Comparison of ENCODE assay signal across 23 cellular contexts in the genomic region with DNA sequence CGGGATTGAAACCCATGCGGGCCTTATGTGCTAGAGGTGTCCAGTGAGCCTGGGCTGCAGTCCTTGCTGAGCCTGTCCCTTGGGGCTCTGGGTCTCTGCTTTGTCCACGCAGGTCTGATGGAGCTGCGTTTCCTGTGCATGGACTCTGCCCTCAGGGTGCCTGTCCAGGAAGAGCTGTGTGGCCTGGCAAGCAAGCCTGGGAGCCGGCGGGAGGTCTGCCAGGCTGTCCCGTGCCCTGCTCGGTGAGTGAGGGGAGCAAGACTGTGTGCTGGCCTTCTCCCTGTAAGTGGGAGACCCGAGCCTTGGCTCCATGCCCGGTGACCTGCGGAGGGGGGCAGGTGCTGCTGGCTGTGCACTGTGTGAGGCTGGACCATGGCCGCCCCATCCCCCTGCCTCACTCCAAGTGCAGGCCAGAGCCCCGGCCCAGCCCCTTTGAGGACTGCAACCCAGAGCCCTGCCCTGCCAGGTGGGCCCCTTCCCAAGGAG. TPM values are rescaled to one million over a fixed set of nuclear protein-coding genes. Genes with fewer than 3 reads are reported as not detected.
DNase-seq lines count a peak whose midpoint lies in the region; ATAC-seq, FAIRE-seq and TF ChIP-seq lines count a peak whose summit lies in the region.
"Had no signal": no experiment of that assay in that cellular context is flagged by ENCODE, and none has a peak within 500 bp of the region (broad histone marks: within the 10 kb centered on the region; RNA-seq: fewer than 3 reads in every experiment).

No MANE protein-coding gene starts in this region.

- H3K36me3 ChIP-seq in GM23338 (ENCODE audit: insufficient read depth) (no peaks in the 10 kb centered on the region), NT2/D1 (ENCODE audit: insufficient read depth, insufficient read length, low read length) (no peaks in the 10 kb centered on the region), kidney (ENCODE audit: control insufficient read depth in 1 of 2, insufficient read depth in 2 of 2, low read length in 2 of 2) (no peaks in the 10 kb centered on the region), neuronal stem cell (replicated peaks in 1 of 2; ENCODE audit: control insufficient read depth in 2 of 2, insufficient read depth in 2 of 2, low read length in 2 of 2) (no peaks in the 10 kb centered on the region)
- H3K36me3 ChIP-seq: MG63 had no signal

- 0 out of 3 replicates have a peak, but pooled peaks have one; percentile 20 for ATAC-seq in GM23338
- ATAC-seq in activated T-cell treated with anti-CD3 and anti-CD28 coated beads, Interleukin-2, amount 50 U/mL, for 72 hours (replicated peaks in 1 of 2), result no peak
- no peak for ATAC-seq in HG02981 (IDR thresholded peaks at IDR 0.05; ENCODE audit: unreplicated experiment)

- no peaks in the 10 kb centered on the region for H4K20me1 ChIP-seq in GM23338 (replicated peaks; ENCODE audit: insufficient read depth)

- peak overlapping the region; percentile 58 for H2BK15ac ChIP-seq in neuronal stem cell (ENCODE audit: low read length)

- H3K9me3 Mint-ChIP-seq in GM23338, result no peaks in the 10 kb centered on the region
- H3K9me3 Mint-ChIP-seq in activated T-cell treated with anti-CD3 and anti-CD28 coated beads, Interleukin-2, amount 50 U/mL, for 72 hours, result no peaks in the 10 kb centered on the region
- H3K9me3 Mint-ChIP-seq: CD14-positive monocyte had no signal

- intact Hi-C loops in kidney (cut with DNase I), result no loop called here

- H4K91ac ChIP-seq in neuronal stem cell (ENCODE audit: low read depth, low read length, poor library complexity), result no peak overlapping the region

- H2BK5ac ChIP-seq in neuronal stem cell (ENCODE audit: low read length), result no peak overlapping the region

- no peak overlapping the region for H3K4me3 Mint-ChIP-seq in GM23338
- H3K4me3 Mint-ChIP-seq in activated T-cell treated with anti-CD3 and anti-CD28 coated beads, Interleukin-2, amount 50 U/mL, for 72 hours, result no peak overlapping the region
- H3K4me3 Mint-ChIP-seq: CD14-positive monocyte had no signal

- H3K27me3 Mint-ChIP-seq in GM23338 (ENCODE audit: insufficient read depth, low read depth, poor library complexity), result peaks cover 4% of the 10 kb centered on the region
- no peaks in the 10 kb centered on the region for H3K27me3 Mint-ChIP-seq in activated T-cell treated with anti-CD3 and anti-CD28 coated beads, Interleukin-2, amount 50 U/mL, for 72 hours (ENCODE audit: low read depth)

- no peak overlapping the region for H2BK120ac ChIP-seq in neuronal stem cell (ENCODE audit: low read depth, low read length)

- H3K27ac Mint-ChIP-seq in GM23338, result no peak overlapping the region
- H3K27ac Mint-ChIP-seq in activated T-cell treated with anti-CD3 and anti-CD28 coated beads, Interleukin-2, amount 50 U/mL, for 72 hours, result no peak overlapping the region
- H3K27ac Mint-ChIP-seq: CD14-positive monocyte had no signal

- peak overlapping the region; percentile 6 for H3K4ac ChIP-seq in neuronal stem cell (ENCODE audit: low read length)

- no peak overlapping the region for H3K14ac ChIP-seq in neuronal stem cell (ENCODE audit: low read length)

- H3K18ac ChIP-seq in neuronal stem cell (ENCODE audit: low read length), result peak overlapping the region; percentile 5

- H3K9ac ChIP-seq in NT2/D1 (ENCODE audit: insufficient read length, low read depth) (peak overlapping the region; percentile 1), kidney (ENCODE audit: low read length in 2 of 2) (no peak overlapping the region), neuronal stem cell (ENCODE audit: low read depth, low read length, poor library complexity) (no peak overlapping the region)

- H3K27ac ChIP-seq in GM23338 (ENCODE audit: low read depth) (no peak overlapping the region), kidney (ENCODE audit: low read depth in 2 of 2, low read length in 2 of 2) (no peak overlapping the region), neuronal stem cell (replicated peaks; ENCODE audit: low read length) (no peak overlapping the region)
- H3K27ac ChIP-seq: HL-60, SK-N-MC had no signal

- no peak overlapping the region for H3K23ac ChIP-seq in neuronal stem cell (ENCODE audit: low read depth, low read length, poor library complexity)

- H3F3A ChIP-seq in GM23338 (replicated peaks; ENCODE audit: low read depth), result no peaks in the 10 kb centered on the region

- no peaks in the 10 kb centered on the region; the same call in 2 of the 3 replicates for H3K36me3 Mint-ChIP-seq in GM23338 (ENCODE audit: low read depth)
- H3K36me3 Mint-ChIP-seq in activated T-cell treated with anti-CD3 and anti-CD28 coated beads, Interleukin-2, amount 50 U/mL, for 72 hours (ENCODE audit: insufficient read depth in 2 of 2), result no peaks in the 10 kb centered on the region
- H3K36me3 Mint-ChIP-seq: CD14-positive monocyte had no signal

- no peak overlapping the region for H2AFZ ChIP-seq in GM23338
- H2AFZ ChIP-seq in neuronal stem cell (ENCODE audit: low read length), result peak overlapping the region; percentile 13

- no peaks in the 10 kb centered on the region for H3K79me2 ChIP-seq in GM23338 (replicated peaks; ENCODE audit: insufficient read depth)

- DNase-seq in GM23338 (ENCODE audit: low spot score) (no peak), NT2/D1 (ENCODE audit: low read depth, low spot score) (no peak), kidney (peak; percentile 69), neuronal stem cell (ENCODE audit: low spot score) (no peak), DMS 273 treated with DMSO at 0.1 percent for 48 hours (lab: John Stamatoyannopoulos, UW) (no peak)
- no peak for DNase-seq in activated T-cell treated with anti-CD3 and anti-CD28 coated beads, Interleukin-2, amount 50 U/mL, for 72 hours
- no peak for DNase-seq in stimulated activated CD4-positive, alpha-beta T cell treated with anti-CD3 and anti-CD28 coated beads, Interleukin-15, amount 100 ng/mL, for 24 hours
- DNase-seq: DMS79 treated with DMSO at 0.1 percent for 48 hours, IMR-90, Karpas-422, MG63, NCI-H1048, NCI-H146, NCI-H2081, NCI-H2171 treated with DMSO at 0.1 percent for 48 hours, NCI-H446, OCI-M1, SHP77 had no signal

- FAIRE-seq in kidney (lab: Jason Lieb, UNC), result no peak
- FAIRE-seq: H54 had no signal

- H3K4me3 ChIP-seq in GM23338 (no peak overlapping the region), NT2/D1 (ENCODE audit: insufficient read length, low read depth) (no peak overlapping the region), kidney (ENCODE audit: low read length in 2 of 2) (no peak overlapping the region), neuronal stem cell (ENCODE audit: low read length in 2 of 2) (no peak overlapping the region)
- H3K4me3 ChIP-seq: MG63, SK-N-MC had no signal

- peak overlapping the region; percentile 14 for H2BK12ac ChIP-seq in neuronal stem cell (ENCODE audit: low read length)

- no peaks in the 10 kb centered on the region for H3K9me2 ChIP-seq in GM23338 (ENCODE audit: insufficient read depth)

- H3K4me2 ChIP-seq in GM23338 (no peak overlapping the region), neuronal stem cell (ENCODE audit: insufficient read depth, low read length, poor library complexity, severe bottlenecking) (no peak overlapping the region)

- H3K79me1 ChIP-seq in neuronal stem cell (ENCODE audit: low read depth, low read length), result no peaks in the 10 kb centered on the region

- H3K27me3 ChIP-seq in GM23338 (ENCODE audit: insufficient read depth), result no peaks in the 10 kb centered on the region
- H3K27me3 ChIP-seq in NT2/D1 (ENCODE audit: insufficient read depth, insufficient read length), result no peaks in the 10 kb centered on the region
- no peaks in the 10 kb centered on the region for H3K27me3 ChIP-seq in neuronal stem cell (ENCODE audit: control insufficient read depth in 3 of 3, insufficient read depth in 3 of 3, low read depth in 1 of 3, low read length in 3 of 3)
- H3K27me3 ChIP-seq: MG63 had no signal

- no peaks in the 10 kb centered on the region for H3K4me1 Mint-ChIP-seq in GM23338
- H3K4me1 Mint-ChIP-seq in activated T-cell treated with anti-CD3 and anti-CD28 coated beads, Interleukin-2, amount 50 U/mL, for 72 hours (ENCODE audit: low read depth), result no peaks in the 10 kb centered on the region
- H3K4me1 Mint-ChIP-seq: CD14-positive monocyte had no signal

- H3K9me3 ChIP-seq in NT2/D1 (ENCODE audit: insufficient read depth, low read length) (no peaks in the 10 kb centered on the region), kidney (ENCODE audit: control insufficient read depth in 1 of 2, low read length in 2 of 2) (no peaks in the 10 kb centered on the region), neuronal stem cell (replicated peaks in 1 of 2; ENCODE audit: control insufficient read depth in 2 of 2, insufficient read depth in 1 of 2, low read depth in 1 of 2, low read length in 2 of 2) (no peaks in the 10 kb centered on the region)
- H3K9me3 ChIP-seq: MG63 had no signal

- no peaks in the 10 kb centered on the region for H3K4me1 ChIP-seq in GM23338 (ENCODE audit: insufficient read depth)
- H3K4me1 ChIP-seq in NT2/D1 (ENCODE audit: insufficient read depth, insufficient read length), result peaks cover 7% of the 10 kb centered on the region
- H3K4me1 ChIP-seq in kidney (ENCODE audit: control insufficient read depth in 1 of 2, insufficient read depth in 1 of 2, low read depth in 1 of 2, low read length in 2 of 2), result peaks cover 0 to 5% of the 10 kb centered on the region in 2 donors
- H3K4me1 ChIP-seq in neuronal stem cell (ENCODE audit: control insufficient read depth in 2 of 2, insufficient read depth in 1 of 2, low read depth in 1 of 2, low read length in 2 of 2), result no peaks in the 10 kb centered on the region

- peak overlapping the region; percentile 68 for H2AK5ac ChIP-seq in neuronal stem cell (ENCODE audit: low read depth, low read length)

- TF ChIP-seq CTCF in GM23338 (conservative IDR thresholded peaks at IDR 0.05; ENCODE audit: low read depth in 2 of 2) (no peak), kidney (IDR thresholded peaks at IDR 0.05; ENCODE audit: borderline replicate concordance, extremely low read depth, insufficient read depth) (no peak)

- WGBS in neuronal stem cell (ENCODE audit: extremely low coverage in 2 of 2, insufficient read length in 2 of 2, insufficient replicate concordance in 1 of 2), 2 donors, result no CpG with 5 or more reads among the region's 13 CpGs

- H4K8ac ChIP-seq in neuronal stem cell (ENCODE audit: low read depth, low read length), result no peak overlapping the region

RNA-seq across cellular contexts. Expression of gene CACFD1, which starts 11.2 kb away (rescaled TPM):
- 12.0 and 18.2 TPM in 2 replicates for total RNA-seq in GM23338 (2014; rRNA removed; shearing (Covaris generic))
- polyA plus RNA-seq in GM23338 (2016; fragmentation: Nextera tagmentation; extraction: Ambion mirVana) (4.5 and 5.8 TPM in 2 replicates), kidney (ENCODE audit: insufficient read depth, low read depth, low replicate concordance) (37.8 TPM)
- total RNA-seq in kidney, result 37.3 TPM
- 18.8 TPM for polyA plus RNA-seq in neuronal stem cell (2013, experiment 1 of 2)
- polyA plus RNA-seq in neuronal stem cell (2013, experiment 2 of 2), result 19.4 TPM
- total RNA-seq in activated T-cell treated with anti-CD3 and anti-CD28 coated beads, Interleukin-2, amount 50 U/mL, for 72 hours, result 1 to 10 TPM; 1.3 to 2.8 TPM

RNA-seq across cellular contexts. Expression of gene ADAMTS13, which starts 26.4 kb away (rescaled TPM):
- total RNA-seq in GM23338 (2014; rRNA removed; shearing (Covaris generic)), result 3.1 and 6.0 TPM in 2 replicates
- 4.4 and 6.0 TPM in 2 replicates for polyA plus RNA-seq in GM23338 (2016; fragmentation: Nextera tagmentation; extraction: Ambion mirVana)
- total RNA-seq in kidney, result 3.1 TPM
- 3.6 TPM for polyA plus RNA-seq in kidney (ENCODE audit: insufficient read depth, low read depth, low replicate concordance)
- 4.0 TPM for polyA plus RNA-seq in neuronal stem cell (2013, experiment 1 of 2)
- polyA plus RNA-seq in neuronal stem cell (2013, experiment 2 of 2), result 3.9 TPM
- total RNA-seq in activated T-cell treated with anti-CD3 and anti-CD28 coated beads, Interleukin-2, amount 50 U/mL, for 72 hours, result 1 to 10 TPM; 3.9 to 4.7 TPM
- polyA plus RNA-seq: CD14-positive monocyte had no signal

RNA-seq across cellular contexts. Expression of gene SLC2A6, which starts 30.4 kb away (rescaled TPM):
- 30.9 and 39.3 TPM in 2 replicates for total RNA-seq in GM23338 (2014; rRNA removed; shearing (Covaris generic))
- polyA plus RNA-seq in GM23338 (2016; fragmentation: Nextera tagmentation; extraction: Ambion mirVana) (17.5 and 17.6 TPM in 2 replicates), kidney (ENCODE audit: insufficient read depth, low read depth, low replicate concordance) (2.5 TPM)
- 5.8 TPM for total RNA-seq in kidney
- polyA plus RNA-seq in neuronal stem cell (2013, experiment 1 of 2), result 3.7 TPM
- polyA plus RNA-seq in neuronal stem cell (2013, experiment 2 of 2), result 3.8 TPM
- total RNA-seq in activated T-cell treated with anti-CD3 and anti-CD28 coated beads, Interleukin-2, amount 50 U/mL, for 72 hours, result 1 to 10 TPM; 2.0 to 2.6 TPM

RNA-seq across cellular contexts. Expression of gene REXO4, which starts 30.7 kb away (rescaled TPM):
- 34.3 and 36.3 TPM in 2 replicates for total RNA-seq in GM23338 (2014; rRNA removed; shearing (Covaris generic))
- polyA plus RNA-seq in GM23338 (2016; fragmentation: Nextera tagmentation; extraction: Ambion mirVana), result 31.1 and 38.1 TPM in 2 replicates
- 17.5 TPM for total RNA-seq in kidney
- polyA plus RNA-seq in kidney (ENCODE audit: insufficient read depth, low read depth, low replicate concordance), result 18.6 TPM
- 29.0 TPM for polyA plus RNA-seq in neuronal stem cell (2013, experiment 1 of 2)
- polyA plus RNA-seq in neuronal stem cell (2013, experiment 2 of 2), result 28.1 TPM
- 10 to 100 TPM; 22.9 to 25.0 TPM for total RNA-seq in activated T-cell treated with anti-CD3 and anti-CD28 coated beads, Interleukin-2, amount 50 U/mL, for 72 hours
